ENCODE assay signal across 9 cellular contexts in genomic region chr17:35142467-35142796, GRCh38. TPM values are rescaled to one million over a fixed set of nuclear protein-coding genes. Genes with fewer than 3 reads are reported as not detected.
DNase-seq lines count a peak whose midpoint lies in the region; ATAC-seq, FAIRE-seq and TF ChIP-seq lines count a peak whose summit lies in the region.
"Had no signal": no experiment of that assay in that cellular context is flagged by ENCODE, and none has a peak within 500 bp of the region (broad histone marks: within the 10 kb centered on the region; RNA-seq: fewer than 3 reads in every experiment).

No MANE protein-coding gene starts in this region.

- no TSS peak for BruUV-seq in HepG2 (replicated peaks; lab: Mats Ljungman, UMichigan)

- DNase-seq in HepG2 (ENCODE audit: low spot score) = no peak
- DNase-seq in right lobe of liver = no peak
- DNase-seq in astrocyte of the cerebellum (ENCODE audit: low read depth) = no peak
- DNase-seq in putamen (ENCODE audit: low spot score) = no peak
- no peak for DNase-seq in NCI-H1436 treated with DMSO at 0.1 percent for 48 hours (lab: John Stamatoyannopoulos, UW)
- no peak for DNase-seq in GM12892 (ENCODE audit: insufficient read length)

- TF ChIP-seq EP300 in HepG2 (IDR thresholded peaks at IDR 0.05; ENCODE audit: low read depth in 2 of 2, low read length in 2 of 2) = no peak
- TF ChIP-seq EP300 in HepG2 (CRISPR knock-in tag; IDR thresholded peaks at IDR 0.05; ENCODE audit: borderline replicate concordance) = no peak

- no peak for FAIRE-seq in HepG2 (lab: Jason Lieb, UNC)
- no peak for FAIRE-seq in GM12892 (lab: Jason Lieb, UNC)
- FAIRE-seq: G401.6 had no signal

- intact Hi-C loops in HepG2 (cut with micrococcal nuclease; ENCODE audit: unreplicated experiment) = no loop called here
- intact Hi-C loops in right lobe of liver (cut with DNase I) = no loop called here

- 54% methylated on average over 8 of the region's 8 CpGs for WGBS in HepG2 (ENCODE audit: low lambda C conversion rate)
- 54% methylated on average over 6 of the region's 8 CpGs for WGBS in right lobe of liver (ENCODE audit: insufficient coverage, low coverage, low lambda C conversion rate, missing lambda C conversion rate)

- CTCF ChIA-PET in HepG2 (lab: Yijun Ruan, JAX; ENCODE audit: low intra/inter-chr PET ratio, low total read pairs) = interaction anchor here (1.2 to 1.4 kb wide), 2 partner anchors 23 to 53 kb away, joined by 3 to 4 read pairs; partner anchors contain the start of gene RAD51D

- H3K4me1 ChIP-seq in HepG2 (ENCODE audit: insufficient read depth, low read length) (peaks cover 39% of the 10 kb centered on the region), right lobe of liver (peaks cover 0 to 10% (median 0%) of the 10 kb centered on the region in 4 donors), mucosa of rectum (ENCODE audit: control insufficient read depth in 2 of 2, insufficient read depth in 2 of 2, low read length in 2 of 2) (peaks cover 3% of the 10 kb centered on the region in 2 donors)

- H3K9ac ChIP-seq in HepG2 (ENCODE audit: insufficient read depth, low read depth, low read length) (no peak overlapping the region), mucosa of rectum (ENCODE audit: low read depth in 1 of 2, low read length in 2 of 2) (no peak overlapping the region)

- peaks cover 11 to 25% of the 10 kb centered on the region in 2 experiments for H3K36me3 ChIP-seq in HepG2 (replicated peaks in 1 of 2; ENCODE audit: control insufficient read depth in 1 of 2, insufficient read depth in 2 of 2, low read length in 2 of 2)
- H3K36me3 ChIP-seq in right lobe of liver = peaks cover 0 to 18% (median under 1%) of the 10 kb centered on the region in 4 donors
- peaks cover 3 to 7% of the 10 kb centered on the region in 2 donors for H3K36me3 ChIP-seq in mucosa of rectum (ENCODE audit: control insufficient read depth in 2 of 2, insufficient read depth in 2 of 2, low read length in 2 of 2)

- H2AFZ ChIP-seq in HepG2 (ENCODE audit: low read length) = no peak overlapping the region

- peaks cover 13% of the 10 kb centered on the region for H3K79me2 ChIP-seq in HepG2 (ENCODE audit: insufficient read depth, low read length)

- no peak for TF ChIP-seq RAD21 in HepG2 (CRISPR knock-in tag; IDR thresholded peaks at IDR 0.05)

- H3K27ac ChIP-seq in HepG2 (ENCODE audit: extremely low read length, insufficient read depth, low read length) (no peak overlapping the region), right lobe of liver (no peak overlapping the region), mucosa of rectum (ENCODE audit: low read depth in 2 of 2, low read length in 2 of 2) (no peak overlapping the region)

- H3K4me2 ChIP-seq in HepG2 (ENCODE audit: low read depth, low read length) = peak overlapping the region; percentile 93

- no peak for TF ChIP-seq POLR2A in HepG2 (IDR thresholded peaks at IDR 0.05; ENCODE audit: insufficient read depth in 1 of 2, low read depth in 2 of 2, low read length in 2 of 2)
- TF ChIP-seq POLR2A in right lobe of liver (IDR thresholded peaks at IDR 0.05) = no peak
- TF ChIP-seq POLR2A in GM12892 (IDR thresholded peaks at IDR 0.05; ENCODE audit: low read depth, low read length) = no peak

- peaks cover 5 to 15% of the 10 kb centered on the region in 2 experiments; a peak in 2 of 5 replicates for H3K27me3 ChIP-seq in HepG2 (ENCODE audit: control insufficient read depth in 1 of 2, insufficient read depth in 2 of 2, low read length in 2 of 2)
- no peaks in the 10 kb centered on the region for H3K27me3 ChIP-seq in right lobe of liver
- H3K27me3 ChIP-seq in mucosa of rectum (ENCODE audit: control insufficient read depth in 2 of 2, insufficient read depth in 2 of 2, low read length in 2 of 2) = no peaks in the 10 kb centered on the region

- ATAC-seq in HepG2 (peak; percentile 30), right lobe of liver (no peak), GM18861 (IDR thresholded peaks at IDR 0.05; ENCODE audit: unreplicated experiment) (no peak)

- peak overlapping the region in 1 of 3 experiments; percentile 86; a peak in 1 of 6 replicates for H3K4me3 ChIP-seq in HepG2 (replicated peaks in 1 of 3; ENCODE audit: insufficient read depth in 1 of 3, low read depth in 2 of 3, low read length in 3 of 3)
- H3K4me3 ChIP-seq in right lobe of liver = peak overlapping the region in 1 of 3 donors; percentile 89
- peak overlapping the region; percentile 95 for H3K4me3 ChIP-seq in astrocyte of the cerebellum (ENCODE audit: low read depth, low read length)
- peak overlapping the region; percentile 77 to 93 for H3K4me3 ChIP-seq in mucosa of rectum (ENCODE audit: low read length in 2 of 2)

- POLR2A ChIA-PET in HepG2 (lab: Yijun Ruan, JAX) = no interaction called here

- H4K20me1 ChIP-seq in HepG2 (ENCODE audit: insufficient read depth, low read length) = no peaks in the 10 kb centered on the region

- in situ Hi-C loops in HepG2 (cut with HindIII; ENCODE audit: extremely low pct_ligation_motif_present, low pct_unique_long_range_greater_than_20kb) = no loop called here
- in situ Hi-C loops in astrocyte of the cerebellum (cut with HindIII; ENCODE audit: low sequenced_read_pairs) = loop anchor here (25.0 kb wide), 3 partner anchors 395 to 705 kb away; partner anchors contain the start of gene SLFN12L

- H3K9me3 ChIP-seq in HepG2 (ENCODE audit: low read length) (no peaks in the 10 kb centered on the region), right lobe of liver (no peaks in the 10 kb centered on the region), mucosa of rectum (ENCODE audit: control insufficient read depth in 2 of 2, low read length in 2 of 2) (no peaks in the 10 kb centered on the region)

- TF ChIP-seq CTCF in HepG2 (CRISPR knock-in tag; IDR thresholded peaks at IDR 0.05) (no peak), right lobe of liver (IDR thresholded peaks at IDR 0.05) (no peak), astrocyte of the cerebellum (IDR thresholded peaks at IDR 0.05; ENCODE audit: low read depth, low read length, missing control alignments) (no peak)

RNA-seq across cellular contexts. Expression of gene NLE1, which starts 0.3 kb away (rescaled TPM):
- total RNA-seq in HepG2 (2016; rRNA removed; fragmentation: Illumina TruSeq; extraction: Trizol) = 34.5 and 35.5 TPM in 2 replicates
- 12.2 and 15.9 TPM in 2 replicates for total RNA-seq in HepG2 (2016; cell fraction: cytosol; rRNA removed; fragmentation: Illumina TruSeq; extraction: Trizol; ENCODE audit: low read depth)
- total RNA-seq in HepG2 (2016; cell fraction: insoluble cytoplasmic fraction; rRNA removed; fragmentation: Illumina TruSeq; extraction: Trizol) = 34.4 and 35.7 TPM in 2 replicates
- 33.9 and 34.0 TPM in 2 replicates for total RNA-seq in HepG2 (2016; cell fraction: membrane; rRNA removed; fragmentation: Illumina TruSeq; extraction: Trizol)
- total RNA-seq in HepG2 (2016; cell fraction: nucleus; rRNA removed; fragmentation: Illumina TruSeq; extraction: Trizol) = 26.0 and 29.5 TPM in 2 replicates
- 20.3 and 21.4 TPM in 2 replicates for polyA plus RNA-seq in HepG2 (2011; rRNA removed)
- polyA plus RNA-seq in HepG2 (2011; cell fraction: cytosol; rRNA removed) = 19.2 and 31.0 TPM in 2 replicates
- 35.5 and 44.1 TPM in 2 replicates for polyA plus RNA-seq in HepG2 (2011; cell fraction: nucleus; rRNA removed)
- 14.4 and 16.4 TPM in 2 replicates for polyA plus RNA-seq in HepG2 (2012)
- 15.8 and 16.0 TPM in 2 replicates for polyA plus RNA-seq in HepG2 (2016; cell fraction: cytosol; fragmentation: Illumina TruSeq; extraction: Trizol; ENCODE audit: low read depth)
- polyA plus RNA-seq in HepG2 (2016; cell fraction: insoluble cytoplasmic fraction; fragmentation: Illumina TruSeq; extraction: Trizol; ENCODE audit: low read depth) = 26.7 and 34.4 TPM in 2 replicates
- polyA plus RNA-seq in HepG2 (2016; cell fraction: membrane; fragmentation: Illumina TruSeq; extraction: Trizol; ENCODE audit: low read depth) = 26.4 and 28.3 TPM in 2 replicates
- 31.3 and 31.9 TPM in 2 replicates for polyA plus RNA-seq in HepG2 (2016; cell fraction: nucleus; fragmentation: Illumina TruSeq; extraction: Trizol; ENCODE audit: insufficient read depth, low read depth)
- 41.5 and 66.5 TPM in 2 replicates for polyA minus RNA-seq in HepG2 (2011; rRNA and poly(A)+ RNA removed; ENCODE audit: low replicate concordance)
- 15.8 and 17.7 TPM in 2 replicates for polyA minus RNA-seq in HepG2 (2011; cell fraction: cytosol; rRNA and poly(A)+ RNA removed)
- 23.1 and 26.3 TPM in 2 replicates for polyA minus RNA-seq in HepG2 (2011; cell fraction: nucleus; rRNA and poly(A)+ RNA removed)
- total RNA-seq in right lobe of liver = 10 to 100 TPM in 1 of 6 experiments, 1 to 10 TPM in 5; 4.9 to 12.3 (median 5.9) TPM
- 12.6 TPM for polyA plus RNA-seq in GM12892 (2012; ENCODE audit: missing spikeins)

RNA-seq across cellular contexts. Expression of gene UNC45B, which starts 5.2 kb away (rescaled TPM):
- total RNA-seq in HepG2 (2016; rRNA removed; fragmentation: Illumina TruSeq; extraction: Trizol) = not detected in 2 replicates
- total RNA-seq in HepG2 (2016; cell fraction: cytosol; rRNA removed; fragmentation: Illumina TruSeq; extraction: Trizol; ENCODE audit: low read depth) = not detected in 2 replicates
- total RNA-seq in HepG2 (2016; cell fraction: insoluble cytoplasmic fraction; rRNA removed; fragmentation: Illumina TruSeq; extraction: Trizol) = 0.02 TPM in 1 of 2 replicates, not detected in the other
- not detected in 2 replicates for total RNA-seq in HepG2 (2016; cell fraction: membrane; rRNA removed; fragmentation: Illumina TruSeq; extraction: Trizol)
- total RNA-seq in HepG2 (2016; cell fraction: nucleus; rRNA removed; fragmentation: Illumina TruSeq; extraction: Trizol) = not detected in 2 replicates
- 0.01 TPM in 1 of 2 replicates, not detected in the other for polyA plus RNA-seq in HepG2 (2011; rRNA removed)
- polyA plus RNA-seq in HepG2 (2011; cell fraction: cytosol; rRNA removed) = not detected in 2 replicates
- not detected in 2 replicates for polyA plus RNA-seq in HepG2 (2011; cell fraction: nucleus; rRNA removed)
- polyA plus RNA-seq in HepG2 (2012) = not detected in 2 replicates
- not detected in 2 replicates for polyA plus RNA-seq in HepG2 (2016; cell fraction: cytosol; fragmentation: Illumina TruSeq; extraction: Trizol; ENCODE audit: low read depth)
- not detected in 2 replicates for polyA plus RNA-seq in HepG2 (2016; cell fraction: insoluble cytoplasmic fraction; fragmentation: Illumina TruSeq; extraction: Trizol; ENCODE audit: low read depth)
- not detected in 2 replicates for polyA plus RNA-seq in HepG2 (2016; cell fraction: membrane; fragmentation: Illumina TruSeq; extraction: Trizol; ENCODE audit: low read depth)
- polyA plus RNA-seq in HepG2 (2016; cell fraction: nucleus; fragmentation: Illumina TruSeq; extraction: Trizol; ENCODE audit: insufficient read depth, low read depth) = not detected in 2 replicates
- 0.02 TPM in 1 of 2 replicates, not detected in the other for polyA minus RNA-seq in HepG2 (2011; rRNA and poly(A)+ RNA removed; ENCODE audit: low replicate concordance)
- polyA minus RNA-seq in HepG2 (2011; cell fraction: cytosol; rRNA and poly(A)+ RNA removed) = not detected in 2 replicates
- not detected in 2 replicates for polyA minus RNA-seq in HepG2 (2011; cell fraction: nucleus; rRNA and poly(A)+ RNA removed)
- under 1 TPM in 2 of 6 experiments, not detected in 4; 0.07 to 0.19 TPM for total RNA-seq in right lobe of liver
- not detected for polyA plus RNA-seq in GM12892 (2012; ENCODE audit: missing spikeins)

RNA-seq across cellular contexts. Expression of gene FNDC8, which starts 21.0 kb away (rescaled TPM):
- total RNA-seq in HepG2 (2016; rRNA removed; fragmentation: Illumina TruSeq; extraction: Trizol) (not detected in 2 replicates), right lobe of liver (not detected)
- not detected in 2 replicates for total RNA-seq in HepG2 (2016; cell fraction: cytosol; rRNA removed; fragmentation: Illumina TruSeq; extraction: Trizol; ENCODE audit: low read depth)
- total RNA-seq in HepG2 (2016; cell fraction: insoluble cytoplasmic fraction; rRNA removed; fragmentation: Illumina TruSeq; extraction: Trizol) = not detected in 2 replicates
- not detected in 2 replicates for total RNA-seq in HepG2 (2016; cell fraction: membrane; rRNA removed; fragmentation: Illumina TruSeq; extraction: Trizol)
- not detected in 2 replicates for total RNA-seq in HepG2 (2016; cell fraction: nucleus; rRNA removed; fragmentation: Illumina TruSeq; extraction: Trizol)
- polyA plus RNA-seq in HepG2 (2011; rRNA removed) = not detected in 2 replicates
- polyA plus RNA-seq in HepG2 (2011; cell fraction: cytosol; rRNA removed) = not detected in 2 replicates
- not detected in 2 replicates for polyA plus RNA-seq in HepG2 (2011; cell fraction: nucleus; rRNA removed)
- polyA plus RNA-seq in HepG2 (2012) = not detected in 2 replicates
- polyA plus RNA-seq in HepG2 (2016; cell fraction: cytosol; fragmentation: Illumina TruSeq; extraction: Trizol; ENCODE audit: low read depth) = not detected in 2 replicates
- not detected in 2 replicates for polyA plus RNA-seq in HepG2 (2016; cell fraction: insoluble cytoplasmic fraction; fragmentation: Illumina TruSeq; extraction: Trizol; ENCODE audit: low read depth)
- not detected in 2 replicates for polyA plus RNA-seq in HepG2 (2016; cell fraction: membrane; fragmentation: Illumina TruSeq; extraction: Trizol; ENCODE audit: low read depth)
- not detected in 2 replicates for polyA plus RNA-seq in HepG2 (2016; cell fraction: nucleus; fragmentation: Illumina TruSeq; extraction: Trizol; ENCODE audit: insufficient read depth, low read depth)
- not detected in 2 replicates for polyA minus RNA-seq in HepG2 (2011; rRNA and poly(A)+ RNA removed; ENCODE audit: low replicate concordance)
- polyA minus RNA-seq in HepG2 (2011; cell fraction: cytosol; rRNA and poly(A)+ RNA removed) = not detected in 2 replicates
- polyA minus RNA-seq in HepG2 (2011; cell fraction: nucleus; rRNA and poly(A)+ RNA removed) = not detected in 2 replicates
- not detected for polyA plus RNA-seq in GM12892 (2012; ENCODE audit: missing spikeins)

RNA-seq across cellular contexts. Expression of gene RAD51D, which starts 22.8 kb away (rescaled TPM):
- 12.9 and 13.1 TPM in 2 replicates for total RNA-seq in HepG2 (2016; rRNA removed; fragmentation: Illumina TruSeq; extraction: Trizol)
- total RNA-seq in HepG2 (2016; cell fraction: cytosol; rRNA removed; fragmentation: Illumina TruSeq; extraction: Trizol; ENCODE audit: low read depth) = 4.8 and 5.6 TPM in 2 replicates
- total RNA-seq in HepG2 (2016; cell fraction: insoluble cytoplasmic fraction; rRNA removed; fragmentation: Illumina TruSeq; extraction: Trizol) = 11.5 and 13.5 TPM in 2 replicates
- 11.5 and 14.1 TPM in 2 replicates for total RNA-seq in HepG2 (2016; cell fraction: membrane; rRNA removed; fragmentation: Illumina TruSeq; extraction: Trizol)
- 9.5 and 12.9 TPM in 2 replicates for total RNA-seq in HepG2 (2016; cell fraction: nucleus; rRNA removed; fragmentation: Illumina TruSeq; extraction: Trizol)
- 6.4 and 6.7 TPM in 2 replicates for polyA plus RNA-seq in HepG2 (2011; rRNA removed)
- polyA plus RNA-seq in HepG2 (2011; cell fraction: cytosol; rRNA removed) = 5.1 and 5.5 TPM in 2 replicates
- 8.3 and 8.6 TPM in 2 replicates for polyA plus RNA-seq in HepG2 (2011; cell fraction: nucleus; rRNA removed)
- polyA plus RNA-seq in HepG2 (2012) = 3.8 and 4.0 TPM in 2 replicates
- polyA plus RNA-seq in HepG2 (2016; cell fraction: cytosol; fragmentation: Illumina TruSeq; extraction: Trizol; ENCODE audit: low read depth) = 5.2 and 6.5 TPM in 2 replicates
- polyA plus RNA-seq in HepG2 (2016; cell fraction: insoluble cytoplasmic fraction; fragmentation: Illumina TruSeq; extraction: Trizol; ENCODE audit: low read depth) = 11.4 and 12.4 TPM in 2 replicates
- 9.0 and 10.6 TPM in 2 replicates for polyA plus RNA-seq in HepG2 (2016; cell fraction: membrane; fragmentation: Illumina TruSeq; extraction: Trizol; ENCODE audit: low read depth)
- polyA plus RNA-seq in HepG2 (2016; cell fraction: nucleus; fragmentation: Illumina TruSeq; extraction: Trizol; ENCODE audit: insufficient read depth, low read depth) = 14.0 and 15.4 TPM in 2 replicates
- polyA minus RNA-seq in HepG2 (2011; rRNA and poly(A)+ RNA removed; ENCODE audit: low replicate concordance) = 15.5 and 26.7 TPM in 2 replicates
- polyA minus RNA-seq in HepG2 (2011; cell fraction: cytosol; rRNA and poly(A)+ RNA removed) = 1.9 and 2.8 TPM in 2 replicates
- polyA minus RNA-seq in HepG2 (2011; cell fraction: nucleus; rRNA and poly(A)+ RNA removed) = 8.6 and 18.0 TPM in 2 replicates
- total RNA-seq in right lobe of liver = 1 to 10 TPM; 3.9 to 5.5 (median 4.3) TPM
- 21.0 TPM for polyA plus RNA-seq in GM12892 (2012; ENCODE audit: missing spikeins)

RNA-seq across cellular contexts. Expression of gene SLC35G3, which starts 51.8 kb away (rescaled TPM):
- not detected in 2 replicates for total RNA-seq in HepG2 (2016; rRNA removed; fragmentation: Illumina TruSeq; extraction: Trizol)
- not detected in 2 replicates for total RNA-seq in HepG2 (2016; cell fraction: cytosol; rRNA removed; fragmentation: Illumina TruSeq; extraction: Trizol; ENCODE audit: low read depth)
- not detected in 2 replicates for total RNA-seq in HepG2 (2016; cell fraction: insoluble cytoplasmic fraction; rRNA removed; fragmentation: Illumina TruSeq; extraction: Trizol)
- not detected in 2 replicates for total RNA-seq in HepG2 (2016; cell fraction: membrane; rRNA removed; fragmentation: Illumina TruSeq; extraction: Trizol)
- not detected in 2 replicates for total RNA-seq in HepG2 (2016; cell fraction: nucleus; rRNA removed; fragmentation: Illumina TruSeq; extraction: Trizol)
- polyA plus RNA-seq in HepG2 (2011; rRNA removed) = not detected in 2 replicates
- not detected in 2 replicates for polyA plus RNA-seq in HepG2 (2011; cell fraction: cytosol; rRNA removed)
- not detected in 2 replicates for polyA plus RNA-seq in HepG2 (2011; cell fraction: nucleus; rRNA removed)
- not detected in 2 replicates for polyA plus RNA-seq in HepG2 (2012)
- not detected in 2 replicates for polyA plus RNA-seq in HepG2 (2016; cell fraction: cytosol; fragmentation: Illumina TruSeq; extraction: Trizol; ENCODE audit: low read depth)
- not detected in 2 replicates for polyA plus RNA-seq in HepG2 (2016; cell fraction: insoluble cytoplasmic fraction; fragmentation: Illumina TruSeq; extraction: Trizol; ENCODE audit: low read depth)
- not detected in 2 replicates for polyA plus RNA-seq in HepG2 (2016; cell fraction: membrane; fragmentation: Illumina TruSeq; extraction: Trizol; ENCODE audit: low read depth)
- polyA plus RNA-seq in HepG2 (2016; cell fraction: nucleus; fragmentation: Illumina TruSeq; extraction: Trizol; ENCODE audit: insufficient read depth, low read depth) = not detected in 2 replicates
- not detected in 2 replicates for polyA minus RNA-seq in HepG2 (2011; rRNA and poly(A)+ RNA removed; ENCODE audit: low replicate concordance)
- polyA minus RNA-seq in HepG2 (2011; cell fraction: cytosol; rRNA and poly(A)+ RNA removed) = not detected in 2 replicates
- not detected in 2 replicates for polyA minus RNA-seq in HepG2 (2011; cell fraction: nucleus; rRNA and poly(A)+ RNA removed)
- not detected for total RNA-seq in right lobe of liver
- polyA plus RNA-seq in GM12892 (2012; ENCODE audit: missing spikeins) = not detected
